ENCODE assay signal across 8 cellular contexts in genomic region chr3:50322386-50323091, GRCh38. TPM values are rescaled to one million over a fixed set of nuclear protein-coding genes. Genes with fewer than 3 reads are reported as not detected.
DNase-seq lines count a peak whose midpoint lies in the region; ATAC-seq and TF ChIP-seq lines count a peak whose summit lies in the region.

TSS of gene HYAL2 (minus strand) at chr3:50322745. CDS start at chr3:50320489, 2,256 bp downstream.

- peak; percentile 11 to 58 for ATAC-seq in right cardiac atrium
- no peak for ATAC-seq in gastrocnemius medialis
- no peak for ATAC-seq in HG03342 (IDR thresholded peaks at IDR 0.05; ENCODE audit: unreplicated experiment)

- H3K27ac Mint-ChIP-seq in activated T-cell treated with anti-CD3 and anti-CD28 coated beads, Interleukin-2, amount 50 U/mL, for 24 hours, result peak within 1 kb of the TSS; percentile 98
- H3K27ac Mint-ChIP-seq in activated naive CD8-positive, alpha-beta T cell treated with anti-CD3 and anti-CD28 coated beads for 36 hours, result peak within 1 kb of the TSS; percentile 90

- H3K9me3 ChIP-seq in right cardiac atrium (ENCODE audit: control insufficient read depth, low read length) (no peaks in the 10 kb centered on the region), gastrocnemius medialis (no peaks in the 10 kb centered on the region)

- in situ Hi-C loops in gastrocnemius medialis (cut with MboI; ENCODE audit: low sequenced_read_pairs in 4 of 4), result no loop called here

- H3K27me3 ChIP-seq in right cardiac atrium (ENCODE audit: control insufficient read depth, insufficient read depth) (no peaks in the 10 kb centered on the region), gastrocnemius medialis (no peaks in the 10 kb centered on the region)

- peak within 1 kb of the TSS; percentile 96 for H3K27ac ChIP-seq in right cardiac atrium (ENCODE audit: low read length)
- H3K27ac ChIP-seq in gastrocnemius medialis, result peak within 1 kb of the TSS; percentile 93 to 96 (median 95)

- no peak for TF ChIP-seq CTCF in gastrocnemius medialis (IDR thresholded peaks at IDR 0.05 in 4 of 5, conservative IDR thresholded peaks at IDR 0.05 in 1 of 5)

- TF ChIP-seq POLR2A in gastrocnemius medialis (IDR thresholded peaks at IDR 0.05), result peak in 1 of 2 donors; percentile 27

- peaks cover 62% of the 10 kb centered on the region for H3K36me3 Mint-ChIP-seq in activated T-cell treated with anti-CD3 and anti-CD28 coated beads, Interleukin-2, amount 50 U/mL, for 24 hours (ENCODE audit: low read depth)
- H3K36me3 Mint-ChIP-seq in activated naive CD8-positive, alpha-beta T cell treated with anti-CD3 and anti-CD28 coated beads for 36 hours, result peaks cover 4% of the 10 kb centered on the region

- intact Hi-C loops in right cardiac atrium (cut with DNase I), result loop anchor here in 1 of 4 donors (5.0 kb wide), 1 partner anchor 95 kb away; no protein-coding TSS in a partner anchor
- intact Hi-C loops in gastrocnemius medialis (cut with DNase I; ENCODE audit: low total_unique reads), result no loop called here

- peaks cover 48% of the 10 kb centered on the region for H3K4me1 Mint-ChIP-seq in activated T-cell treated with anti-CD3 and anti-CD28 coated beads, Interleukin-2, amount 50 U/mL, for 24 hours (ENCODE audit: low read depth)
- H3K4me1 Mint-ChIP-seq in activated naive CD8-positive, alpha-beta T cell treated with anti-CD3 and anti-CD28 coated beads for 36 hours, result peaks cover 40% of the 10 kb centered on the region

- H3K9me3 Mint-ChIP-seq in activated T-cell treated with anti-CD3 and anti-CD28 coated beads, Interleukin-2, amount 50 U/mL, for 24 hours, result no peaks in the 10 kb centered on the region
- H3K9me3 Mint-ChIP-seq in activated naive CD8-positive, alpha-beta T cell treated with anti-CD3 and anti-CD28 coated beads for 36 hours, result no peaks in the 10 kb centered on the region

- WGBS in right cardiac atrium, result 29% methylated on average over 31 of the region's 31 CpGs

- H3K4me3 ChIP-seq in right cardiac atrium (ENCODE audit: low read length) (peak within 1 kb of the TSS; percentile 85), gastrocnemius medialis (peak within 1 kb of the TSS; percentile 72 to 85 (median 79))

- DNase-seq in activated T-cell treated with anti-CD3 and anti-CD28 coated beads, Interleukin-2, amount 50 U/mL, for 24 hours, result no peak
- DNase-seq in activated T-cell treated with anti-CD3 and anti-CD28 coated beads, Interleukin-2, amount 50 U/mL, for 48 hours, result no peak
- no peak for DNase-seq in activated naive CD8-positive, alpha-beta T cell treated with anti-CD3 and anti-CD28 coated beads for 36 hours
- DNase-seq in right cardiac atrium (peak; percentile 88 to 92 (median 91)), gastrocnemius medialis (no peak), HK-2 (ENCODE audit: unreplicated experiment) (no peak), NCI-H1436 (lab: John Stamatoyannopoulos, UW) (no peak)

- peaks cover 9% of the 10 kb centered on the region for H3K4me1 ChIP-seq in right cardiac atrium (ENCODE audit: control insufficient read depth, insufficient read depth, low read length)
- H3K4me1 ChIP-seq in gastrocnemius medialis, result peaks cover 56 to 57% of the 10 kb centered on the region in 2 donors

- no peaks in the 10 kb centered on the region for H3K27me3 Mint-ChIP-seq in activated T-cell treated with anti-CD3 and anti-CD28 coated beads, Interleukin-2, amount 50 U/mL, for 24 hours
- no peaks in the 10 kb centered on the region for H3K27me3 Mint-ChIP-seq in activated naive CD8-positive, alpha-beta T cell treated with anti-CD3 and anti-CD28 coated beads for 36 hours

- H3K36me3 ChIP-seq in gastrocnemius medialis, result peaks cover 0 to 33% of the 10 kb centered on the region in 2 donors

- H3K4me3 Mint-ChIP-seq in activated T-cell treated with anti-CD3 and anti-CD28 coated beads, Interleukin-2, amount 50 U/mL, for 24 hours, result peak within 1 kb of the TSS; percentile 83
- peak within 1 kb of the TSS; percentile 78 for H3K4me3 Mint-ChIP-seq in activated naive CD8-positive, alpha-beta T cell treated with anti-CD3 and anti-CD28 coated beads for 36 hours

RNA-seq across cellular contexts. Expression of gene HYAL2, which starts in this region (rescaled TPM):
- total RNA-seq in activated naive CD8-positive, alpha-beta T cell treated with anti-CD3 and anti-CD28 coated beads for 36 hours, result 1 to 10 TPM; 6.5 to 6.8 TPM
- total RNA-seq in right cardiac atrium (100 to 1,000 TPM in 1 of 4 donors, 10 to 100 TPM in 3; 40.9 to 114 (median 46.5) TPM), gastrocnemius medialis (10 to 100 TPM; 47.0 to 69.8 (median 65.4) TPM)
- polyA plus RNA-seq in right cardiac atrium, result 57.7 TPM

Comparison
In these comparisons a context has a peak if more than half of its experiments do, and no peak if none do; other contexts are left out.
1. RNA of gene HYAL2 (total RNA-seq): 47.0 to 69.8 TPM in gastrocnemius medialis and 40.9 to 114 TPM in right cardiac atrium; 6.5 to 6.8 TPM in activated naive CD8-positive, alpha-beta T cell treated with anti-CD3 and anti-CD28 coated beads for 36 hours; every median in the first group is over 4 times any median in the second.
2. DNase-seq: peak in right cardiac atrium (3 of 3); none in activated T-cell treated with anti-CD3 and anti-CD28 coated beads, Interleukin-2, amount 50 U/mL, for 24 hours (single experiment), activated T-cell treated with anti-CD3 and anti-CD28 coated beads, Interleukin-2, amount 50 U/mL, for 48 hours (0 of 2), activated naive CD8-positive, alpha-beta T cell treated with anti-CD3 and anti-CD28 coated beads for 36 hours (single experiment), gastrocnemius medialis (0 of 2), HK-2 (single experiment) and NCI-H1436 (single experiment).
3. ATAC-seq: peak in right cardiac atrium (2 of 2); none in gastrocnemius medialis (0 of 2) and HG03342 (single experiment).